1 cellular context compared by ENCODE assay signal in the genomic region with DNA sequence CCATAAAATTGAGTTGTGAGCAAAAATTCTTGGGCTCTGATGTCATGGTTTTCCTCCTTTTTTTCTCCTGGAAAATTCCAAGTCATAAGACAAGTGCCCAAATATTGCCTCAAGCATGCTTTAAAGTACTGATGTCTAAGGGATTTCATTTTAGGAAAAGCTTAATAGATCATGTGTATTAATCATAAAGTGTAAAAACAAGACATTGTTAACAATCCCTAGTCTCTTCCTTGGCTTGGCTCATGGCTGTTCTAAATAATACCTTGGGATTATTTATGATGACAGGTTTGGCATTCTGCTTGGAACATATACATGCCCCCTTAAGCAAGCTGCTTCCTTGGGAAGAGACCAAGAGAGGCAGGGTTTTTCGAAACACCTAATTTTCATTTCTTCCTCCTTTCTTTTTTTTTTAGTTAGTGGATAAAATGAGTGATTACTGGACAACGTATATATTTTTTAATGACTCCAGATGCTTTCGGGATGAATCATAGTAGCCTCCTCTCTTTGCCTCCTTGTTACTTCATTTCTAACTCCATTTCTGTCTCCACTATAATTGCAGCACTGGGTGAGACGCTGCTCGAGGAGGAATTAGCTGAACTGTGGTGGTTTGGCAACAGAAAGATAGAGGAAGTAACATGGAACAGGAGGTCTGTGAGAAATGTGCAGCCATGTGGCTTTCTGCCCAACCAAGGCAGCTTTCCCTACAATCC.
TF ChIP-seq lines count a peak whose summit lies in the region.

No MANE protein-coding gene starts in this region.

TF ChIP-seq in H1, 55 proteins besides CTCF, POLR2A, EP300 and RAD21:
- no peak for TF ChIP-seq JUN (IDR thresholded peaks at IDR 0.05; ENCODE audit: low read depth, low read length)
- TF ChIP-seq SRF (IDR thresholded peaks at IDR 0.05; ENCODE audit: low read depth, low read length) = no peak
- TF ChIP-seq CHD1 (IDR thresholded peaks at IDR 0.05; ENCODE audit: low read depth, low read length) = no peak
- TF ChIP-seq SIN3A (conservative IDR thresholded peaks at IDR 0.05 in 1 of 2, IDR thresholded peaks at IDR 0.05 in 1 of 2; ENCODE audit: low read depth in 1 of 2, low read length in 2 of 2) = no peak
